Comparison of ENCODE assay signal across 1 cellular context in genomic region chr13:49792550-49793324, GRCh38.
TF ChIP-seq lines count a peak whose summit lies in the region.

Gene KPNA3, minus strand, starts transcription at chr13:49792682. Its CDS starts 176 bp downstream, at chr13:49792506.

TF ChIP-seq in WTC11, 78 proteins besides CTCF, POLR2A, EP300 and RAD21 (continued from another document):
- TF ChIP-seq FOXP4 (CRISPR knock-in tag; IDR thresholded peaks at IDR 0.05) (no peak; the same call in 1 of the 2 replicates), ZNF532 (CRISPR knock-in tag; IDR thresholded peaks at IDR 0.05; ENCODE audit: borderline replicate concordance) (no peak), ZNF281 (CRISPR knock-in tag; IDR thresholded peaks at IDR 0.05) (no peak), USF2 (CRISPR knock-in tag; IDR thresholded peaks at IDR 0.05) (peak; percentile 96), NR2C2 (CRISPR knock-in tag; IDR thresholded peaks at IDR 0.05) (no peak), NR1H2 (CRISPR knock-in tag; IDR thresholded peaks at IDR 0.05) (no peak), ERG (CRISPR knock-in tag; IDR thresholded peaks at IDR 0.05) (no peak), TP53 (CRISPR knock-in tag; IDR thresholded peaks at IDR 0.05) (no peak), ZNF317 (CRISPR knock-in tag; IDR thresholded peaks at IDR 0.05; ENCODE audit: borderline replicate concordance, low read depth) (no peak), NFATC4 (CRISPR knock-in tag; IDR thresholded peaks at IDR 0.05) (no peak), ATF2 (CRISPR knock-in tag; IDR thresholded peaks at IDR 0.05; ENCODE audit: borderline replicate concordance, low read depth) (no peak), ZNF423 (CRISPR knock-in tag; IDR thresholded peaks at IDR 0.05) (no peak), SP1 (CRISPR knock-in tag; conservative IDR thresholded peaks at IDR 0.05) (peak; percentile 67), ATF6 (CRISPR knock-in tag; IDR thresholded peaks at IDR 0.05) (no peak), JAZF1 (CRISPR knock-in tag; IDR thresholded peaks at IDR 0.05) (no peak), STAT6 (CRISPR knock-in tag; conservative IDR thresholded peaks at IDR 0.05; ENCODE audit: low read depth) (no peak), HMGA2 (CRISPR knock-in tag; IDR thresholded peaks at IDR 0.05) (no peak), ATF1 (CRISPR knock-in tag; IDR thresholded peaks at IDR 0.05) (no peak), ZBTB43 (CRISPR knock-in tag; IDR thresholded peaks at IDR 0.05) (no peak; the same call in 1 of the 2 replicates)
